ENCODE assay signal across 8 cellular contexts in genomic region chr3:184291738-184292445, GRCh38. TPM values are rescaled to one million over a fixed set of nuclear protein-coding genes. Genes with fewer than 3 reads are reported as not detected.
"Had no signal": no experiment of that assay in that cellular context is flagged by ENCODE, and none has a peak within 500 bp of the region (broad histone marks: within the 10 kb centered on the region; RNA-seq: fewer than 3 reads in every experiment).

No MANE protein-coding gene starts in this region.

- H2AFZ ChIP-seq: GM23338 had no signal

- ATAC-seq: GM23338, K562 had no signal

- H3K4me2 ChIP-seq: GM23338 had no signal

- H3K4me3 Mint-ChIP-seq: GM23338, H9 had no signal

- H3K27ac Mint-ChIP-seq: GM23338 had no signal

- H3K4me3 ChIP-seq: GM23338, K562 had no signal

- H3K27ac ChIP-seq: HL-60 had no signal

- DNase-seq: H9, HCEC 1CT, IMR-90, KG1 had no signal

- H3K4me1 Mint-ChIP-seq: H9 had no signal

- H3K9me3 Mint-ChIP-seq: GM23338, H9 had no signal

RNA-seq across cellular contexts. Expression of gene ECE2, which starts 16.1 kb away (rescaled TPM):
- total RNA-seq: H9, HT1080, IMR-90, K562 had no signal

RNA-seq across cellular contexts. Expression of gene CAMK2N2, which starts 30.5 kb away (rescaled TPM):
- total RNA-seq: IMR-90 had no signal
